In the genomic region with DNA sequence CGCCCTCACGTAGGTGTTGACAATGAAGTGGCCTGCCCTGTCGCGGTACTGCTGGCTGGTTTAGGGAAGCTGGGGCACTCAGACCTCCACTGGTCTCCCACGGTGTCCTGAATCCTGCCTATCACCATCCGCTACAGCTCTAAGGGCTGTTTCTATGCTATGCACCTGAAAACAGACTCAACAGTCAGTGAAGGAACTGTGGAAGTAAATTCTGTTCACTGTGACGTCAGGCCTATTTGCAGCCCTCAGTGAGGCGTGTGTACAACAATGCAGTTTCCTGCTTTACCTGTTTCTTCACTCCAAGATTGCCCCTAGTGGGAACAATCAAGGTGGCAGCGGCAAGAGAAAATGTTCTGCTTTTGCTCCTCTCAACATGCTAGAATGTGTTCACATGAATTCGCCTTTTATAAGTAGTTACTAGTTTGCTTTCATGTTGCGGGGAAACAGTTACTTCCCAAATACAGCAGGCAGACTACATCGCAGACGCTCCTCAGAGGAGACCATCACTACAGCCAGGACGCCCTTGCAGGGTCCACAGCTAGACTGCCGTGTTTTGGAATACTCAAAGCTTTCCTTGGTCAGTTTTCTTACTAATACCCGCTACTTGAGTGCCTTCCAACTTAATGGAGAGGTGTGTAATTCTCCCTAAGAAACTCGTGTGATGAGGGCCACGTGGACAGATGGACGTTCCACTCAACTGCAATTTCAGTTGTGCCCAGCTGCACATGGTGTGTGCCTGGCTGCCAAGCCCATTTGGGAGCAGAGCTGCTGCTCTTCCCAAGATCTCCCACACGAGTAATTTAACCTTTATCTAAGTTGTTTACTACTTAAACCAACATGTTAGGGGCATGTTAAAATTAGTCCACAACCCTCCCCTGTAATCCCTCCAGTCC, we compare ENCODE assay signal across 8 cellular contexts. TPM values are rescaled to one million over a fixed set of nuclear protein-coding genes. Genes with fewer than 3 reads are reported as not detected.
A peak's percentile ranks its signal among the peaks of the same experiment; 100 is the strongest.
DNase-seq lines count a peak whose midpoint lies in the region; ATAC-seq and TF ChIP-seq lines count a peak whose summit lies in the region.

No MANE protein-coding gene starts in this region.

- H3K36me3 Mint-ChIP-seq in CD8-positive, alpha-beta T cell: peaks cover 50% of the 10 kb centered on the region

- H3K4me1 ChIP-seq in CD8-positive, alpha-beta T cell (ENCODE audit: insufficient read depth, low read length): peaks cover 23% of the 10 kb centered on the region
- H3K4me1 ChIP-seq in colonic mucosa (peaks cover 13% of the 10 kb centered on the region), prostate gland (replicated peaks) (peaks cover 10% of the 10 kb centered on the region)

- peak overlapping the region; percentile 90 for H3K27ac Mint-ChIP-seq in CD8-positive, alpha-beta T cell

- no peaks in the 10 kb centered on the region for H3K27me3 ChIP-seq in CD8-positive, alpha-beta T cell (ENCODE audit: insufficient read depth, low read length)
- H3K27me3 ChIP-seq in colonic mucosa (no peaks in the 10 kb centered on the region), prostate gland (replicated peaks; ENCODE audit: insufficient read depth) (no peaks in the 10 kb centered on the region)

- 38% methylated on average over 20 of the region's 20 CpGs for WGBS in prostate gland

- TF ChIP-seq POLR2A in prostate gland (IDR thresholded peaks at IDR 0.05): peak; percentile 41

- intact Hi-C loops in CD8-positive, alpha-beta T cell (cut with DNase I, micrococcal nuclease): loop anchor here (1.0 to 2.0 kb wide), 6 partner anchors 18 to 108 kb away; partner anchors contain the start of genes DIDO1 (in 1 of the 2) and GID8 (in 1 of the 2)
- intact Hi-C loops in colonic mucosa (cut with DNase I) (no loop called here), prostate gland (cut with DNase I) (loop anchor here (5.0 kb wide), 1 partner anchor 106 kb away; the partner anchor contains the start of gene BHLHE23)

- CTCF ChIA-PET in CD8-positive, alpha-beta T cell (lab: Charles Lee): interaction anchor here (0.6 to 8.7 kb wide), 24 partner anchors 7 to 155 kb away, joined by 3 to 157 read pairs (median 5); partner anchors contain the start of gene BHLHE23

- DNase-seq in CD8-positive, alpha-beta T cell: peak in 1 of 7 experiments; percentile 57
- DNase-seq in NCI-H510A (lab: John Stamatoyannopoulos, UW): peak; percentile 52
- DNase-seq in colonic mucosa: peak; percentile 62
- DNase-seq in prostate gland (ENCODE audit: low spot score): peak; percentile 71
- DNase-seq in NCI-H1092 treated with DMSO at 0.1 percent for 48 hours (lab: John Stamatoyannopoulos, UW): no peak
- DNase-seq in stimulated activated CD4-positive, alpha-beta T cell treated with anti-CD3 and anti-CD28 coated beads, Interleukin-4, amount 100 ng/mL, for 24 hours: no peak

- no peaks in the 10 kb centered on the region for H3K27me3 Mint-ChIP-seq in CD8-positive, alpha-beta T cell (ENCODE audit: low read depth)

- H3K9me3 ChIP-seq in CD8-positive, alpha-beta T cell (ENCODE audit: low read length): no peaks in the 10 kb centered on the region
- H3K9me3 ChIP-seq in colonic mucosa (no peaks in the 10 kb centered on the region), prostate gland (no peaks in the 10 kb centered on the region)

- H3K9me3 Mint-ChIP-seq in CD8-positive, alpha-beta T cell: no peaks in the 10 kb centered on the region

- POLR2A ChIA-PET in CD8-positive, alpha-beta T cell (lab: Charles Lee): interaction anchor here (0.5 to 3.3 kb wide), 8 partner anchors 13 to 223 kb away, joined by 3 to 15 read pairs (median 3); partner anchors contain the start of gene GID8

- peak overlapping the region; percentile 17 for H3K27ac ChIP-seq in CD8-positive, alpha-beta T cell (ENCODE audit: low read depth, low read length)
- peak overlapping the region; percentile 74 for H3K27ac ChIP-seq in colonic mucosa
- H3K27ac ChIP-seq in prostate gland: peak overlapping the region; percentile 75 to 78

- ATAC-seq in CD8-positive, alpha-beta T cell: peak; percentile 60
- ATAC-seq in GM21529 (IDR thresholded peaks at IDR 0.05; ENCODE audit: unreplicated experiment) (peak; percentile 10), GM18909 (IDR thresholded peaks at IDR 0.05; ENCODE audit: poor library complexity, unreplicated experiment) (no peak)

- peaks cover 30% of the 10 kb centered on the region for H3K4me1 Mint-ChIP-seq in CD8-positive, alpha-beta T cell (ENCODE audit: low read depth)

- H3K4me3 ChIP-seq in CD8-positive, alpha-beta T cell (ENCODE audit: low read depth, low read length): no peak overlapping the region
- H3K4me3 ChIP-seq in colonic mucosa: no peak overlapping the region
- H3K4me3 ChIP-seq in prostate gland: no peak overlapping the region

- peaks cover 47% of the 10 kb centered on the region for H3K36me3 ChIP-seq in CD8-positive, alpha-beta T cell (ENCODE audit: insufficient read depth, low read length)
- H3K36me3 ChIP-seq in colonic mucosa (peaks cover 19% of the 10 kb centered on the region), prostate gland (peaks cover 10 to 17% of the 10 kb centered on the region in 2 donors)

- TF ChIP-seq CTCF in CD8-positive, alpha-beta T cell (IDR thresholded peaks at IDR 0.05): no peak
- TF ChIP-seq CTCF in colonic mucosa (IDR thresholded peaks at IDR 0.05) (no peak), prostate gland (IDR thresholded peaks at IDR 0.05) (peak in 2 of 4 experiments; percentile 57 to 64)

- no peak overlapping the region for H3K4me3 Mint-ChIP-seq in CD8-positive, alpha-beta T cell

- H3K9ac ChIP-seq in colonic mucosa (ENCODE audit: low read depth in 2 of 2, low read length in 2 of 2): peak overlapping the region in 1 of 2 donors; percentile 49

RNA-seq across cellular contexts. Expression of gene DIDO1, which starts 25.4 kb away (rescaled TPM):
- 10 to 100 TPM; 44.7 to 46.6 TPM for total RNA-seq in CD8-positive, alpha-beta T cell
- total RNA-seq in colonic mucosa (10 to 100 TPM; 41.4 to 50.4 TPM), prostate gland (10 to 100 TPM; 68.5 to 75.9 TPM)

RNA-seq across cellular contexts. Expression of gene GID8, which starts 37.0 kb away (rescaled TPM):
- 10 to 100 TPM; 48.7 to 48.8 TPM for total RNA-seq in CD8-positive, alpha-beta T cell
- total RNA-seq in colonic mucosa (10 to 100 TPM; 37.3 to 40.4 TPM), prostate gland (10 to 100 TPM; 38.7 to 42.7 TPM)

RNA-seq across cellular contexts. Expression of gene TCFL5, which starts 39.3 kb away (rescaled TPM):
- total RNA-seq in CD8-positive, alpha-beta T cell: 1 to 10 TPM; 4.3 to 4.8 TPM
- total RNA-seq in colonic mucosa (1 to 10 TPM; 6.2 to 7.3 TPM), prostate gland (10 to 100 TPM in 1 of 2 donors, 1 to 10 TPM in 1; 7.1 to 24.8 TPM)

RNA-seq across cellular contexts. Expression of gene SLC17A9, which starts 51.6 kb away (rescaled TPM):
- 10 to 100 TPM; 19.1 to 22.6 TPM for total RNA-seq in CD8-positive, alpha-beta T cell
- total RNA-seq in colonic mucosa (10 to 100 TPM; 23.1 to 54.7 TPM), prostate gland (1 to 10 TPM in 1 of 2 donors, under 1 TPM in 1; 0.41 to 3.5 TPM)

Comparison
In these comparisons a context has a peak if more than half of its experiments do, and no peak if none do; other contexts are left out.
1. DNase-seq: peak in NCI-H510A (single experiment), colonic mucosa (single experiment) and prostate gland (single experiment); none in NCI-H1092 treated with DMSO at 0.1 percent for 48 hours (single experiment) and stimulated activated CD4-positive, alpha-beta T cell treated with anti-CD3 and anti-CD28 coated beads, Interleukin-4, amount 100 ng/mL, for 24 hours (single experiment).
2. H3K27ac ChIP-seq: peak in every context shown above with its lines; median percentile 76 in prostate gland; 74 in colonic mucosa; 17 in CD8-positive, alpha-beta T cell.